In the genomic region with DNA sequence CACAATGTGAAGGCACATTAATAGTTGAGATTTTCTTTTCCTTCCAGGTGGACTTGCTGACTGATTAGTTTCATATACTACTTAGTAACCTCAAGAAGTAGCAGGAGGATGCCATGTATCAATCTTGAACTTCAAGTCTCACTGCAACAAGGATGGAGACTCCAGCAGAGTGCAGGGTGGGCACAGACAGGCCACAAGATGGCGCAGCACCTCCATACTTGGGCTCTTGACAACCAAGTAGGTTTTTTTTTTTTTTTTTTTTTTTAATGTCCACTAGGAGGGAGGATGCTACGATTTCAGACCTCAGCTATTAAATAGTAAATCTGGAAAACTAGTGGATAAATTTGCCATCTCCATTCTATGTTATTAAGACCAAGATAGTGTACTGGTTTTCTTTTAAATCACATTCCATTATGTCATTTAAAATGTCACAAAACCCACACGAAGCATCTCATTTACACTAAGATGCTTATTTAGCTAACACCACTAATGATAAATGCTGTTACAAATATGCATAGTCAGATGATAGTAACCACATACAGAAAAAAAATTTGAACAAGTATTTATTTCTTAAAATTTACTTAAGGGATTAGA, we compare ENCODE assay signal across 8 cellular contexts. TPM values are rescaled to one million over a fixed set of nuclear protein-coding genes. Genes with fewer than 3 reads are reported as not detected.
DNase-seq lines count a peak whose midpoint lies in the region; ATAC-seq and TF ChIP-seq lines count a peak whose summit lies in the region.

No MANE protein-coding gene starts in this region.

- H3K27me3 ChIP-seq in HL-60 (ENCODE audit: insufficient read depth, poor library complexity, severe bottlenecking) = no peaks in the 10 kb centered on the region

- no peak overlapping the region for H3K27ac Mint-ChIP-seq in endothelial cell (ENCODE audit: unreplicated experiment)

- no peak for ATAC-seq in GM18519 (IDR thresholded peaks at IDR 0.05; ENCODE audit: low FRiP score, unreplicated experiment)

- no peak overlapping the region for H3K27ac ChIP-seq in HL-60 (replicated peaks)

- H3K36me3 Mint-ChIP-seq in endothelial cell (ENCODE audit: low read depth, unreplicated experiment) = no peaks in the 10 kb centered on the region

- DNase-seq in HL-60 (ENCODE audit: low read depth in 1 of 2, low spot score in 1 of 2) (peak; percentile 36 to 61), NOMO-1 treated with DMSO at 0.1 percent for 48 hours (lab: John Stamatoyannopoulos, UW; ENCODE audit: unreplicated experiment) (peak; percentile 70), endothelial cell (ENCODE audit: low spot score) (peak; percentile 82), mucosa of gallbladder (ENCODE audit: low spot score) (peak; percentile 76)
- DNase-seq in activated CD8-positive, alpha-beta memory T cell treated with anti-CD3 and anti-CD28 coated beads for 48 hours (ENCODE audit: low read depth in 2 of 3, low spot score in 2 of 3) = peak in 2 of 3 experiments; percentile 32 to 53
- DNase-seq in stimulated activated CD8-positive, alpha-beta memory T cell treated with anti-CD3 and anti-CD28 coated beads, Interleukin-4, amount 100 ng/mL, for 48 hours = peak; percentile 85

- no peak overlapping the region for H3K4me3 Mint-ChIP-seq in endothelial cell (ENCODE audit: unreplicated experiment)

- TF ChIP-seq CTCF in GM12872 (IDR thresholded peaks at IDR 0.05; ENCODE audit: insufficient read depth, low read depth, low read length) (peak; percentile 83), HL-60 (IDR thresholded peaks at IDR 0.05; ENCODE audit: insufficient read depth, low read length) (peak; percentile 54), endothelial cell (IDR thresholded peaks at IDR 0.05; ENCODE audit: unreplicated experiment) (peak; percentile 84)

- H3K4me1 Mint-ChIP-seq in endothelial cell (ENCODE audit: unreplicated experiment) = no peaks in the 10 kb centered on the region

- H3K27me3 Mint-ChIP-seq in endothelial cell (ENCODE audit: unreplicated experiment) = peaks cover 4% of the 10 kb centered on the region

- H3K4me3 ChIP-seq in HL-60 (replicated peaks; ENCODE audit: insufficient read depth, low read length) = no peak overlapping the region

- no peaks in the 10 kb centered on the region for H3K9me3 Mint-ChIP-seq in endothelial cell (ENCODE audit: unreplicated experiment)

RNA-seq across cellular contexts. Expression of a gene that starts 58.6 kb away (rescaled TPM):
- 69.7 TPM for total RNA-seq in endothelial cell (ENCODE audit: unreplicated experiment)
- total RNA-seq in mucosa of gallbladder = 235 TPM
